16 cellular contexts compared by ENCODE assay signal in genomic region chr15:41443275-41443674, GRCh38. TPM values are rescaled to one million over a fixed set of nuclear protein-coding genes. Genes with fewer than 3 reads are reported as not detected.
A peak's percentile ranks its signal among the peaks of the same experiment; 100 is the strongest.
DNase-seq lines count a peak whose midpoint lies in the region; ATAC-seq, FAIRE-seq and TF ChIP-seq lines count a peak whose summit lies in the region.
"Had no signal": no experiment of that assay in that cellular context is flagged by ENCODE, and none has a peak within 500 bp of the region (broad histone marks: within the 10 kb centered on the region; RNA-seq: fewer than 3 reads in every experiment).

No MANE protein-coding gene starts in this region.

- H3K27me3 ChIP-seq in CD4-positive, alpha-beta memory T cell (ENCODE audit: insufficient read depth, low read length) = no peaks in the 10 kb centered on the region
- H3K27me3 ChIP-seq in K562 (ENCODE audit: control insufficient read depth in 2 of 2, insufficient read depth in 2 of 2, low read length in 2 of 2) = no peaks in the 10 kb centered on the region

- intact Hi-C loops in activated CD8-positive, alpha-beta T cell treated with anti-CD3 and anti-CD28 coated beads for 36 hours (cut with micrococcal nuclease) = no loop called here
- intact Hi-C loops in CD4-positive, alpha-beta memory T cell (cut with micrococcal nuclease) = no loop called here
- intact Hi-C loops in K562 (cut with micrococcal nuclease) = no loop called here

- H3K27ac ChIP-seq in CD4-positive, alpha-beta memory T cell (ENCODE audit: low read depth, low read length) = no peak overlapping the region
- no peak overlapping the region for H3K27ac ChIP-seq in K562 (ENCODE audit: extremely low read depth, low read depth, low read length)
- H3K27ac ChIP-seq: C4-2B, KMS-11 had no signal

- H3K9me3 ChIP-seq in CD4-positive, alpha-beta memory T cell (ENCODE audit: control insufficient read depth in 1 of 2, low read length in 2 of 2) = no peaks in the 10 kb centered on the region
- H3K9me3 ChIP-seq in K562 (replicated peaks; ENCODE audit: control insufficient read depth, insufficient read depth, low read depth, low read length) = no peaks in the 10 kb centered on the region

- no peak for FAIRE-seq in K562 (lab: Jason Lieb, UNC)
- FAIRE-seq: H1 had no signal

- no peak overlapping the region for H3K4me3 Mint-ChIP-seq in activated CD8-positive, alpha-beta T cell treated with anti-CD3 and anti-CD28 coated beads, Interleukin-2, amount 10 ng/mL, durations not matched to agents 7 days and 5 days
- no peak overlapping the region for H3K4me3 Mint-ChIP-seq in activated CD8-positive, alpha-beta T cell treated with anti-CD3 and anti-CD28 coated beads for 36 hours
- H3K4me3 Mint-ChIP-seq in CD4-positive, alpha-beta memory T cell = peak overlapping the region in 1 of 8 donors; percentile 17

- no peak overlapping the region for H3K9ac ChIP-seq in K562 (ENCODE audit: insufficient read depth in 1 of 2, low read depth in 2 of 2, low read length in 2 of 2)
- H3K9ac ChIP-seq: KMS-11 had no signal

- peaks cover 19% of the 10 kb centered on the region for H3K4me1 Mint-ChIP-seq in activated CD8-positive, alpha-beta T cell treated with anti-CD3 and anti-CD28 coated beads, Interleukin-2, amount 10 ng/mL, durations not matched to agents 7 days and 5 days (ENCODE audit: low read depth)
- peaks cover 8% of the 10 kb centered on the region for H3K4me1 Mint-ChIP-seq in activated CD8-positive, alpha-beta T cell treated with anti-CD3 and anti-CD28 coated beads for 36 hours (ENCODE audit: low read depth)
- H3K4me1 Mint-ChIP-seq in CD4-positive, alpha-beta memory T cell = peaks cover 10 to 21% (median 16%) of the 10 kb centered on the region in 4 donors

- peaks cover 13% of the 10 kb centered on the region for H3K4me1 ChIP-seq in CD4-positive, alpha-beta memory T cell (ENCODE audit: insufficient read depth, low read length)
- H3K4me1 ChIP-seq in K562 (replicated peaks in 1 of 2; ENCODE audit: control insufficient read depth in 2 of 2, insufficient read depth in 2 of 2, low read length in 2 of 2) = peaks cover 0 to 2% of the 10 kb centered on the region in 2 experiments; a peak in 2 of 5 replicates

- no peak for TF ChIP-seq POLR2A in K562 (conservative IDR thresholded peaks at IDR 0.05)

- H2AFZ ChIP-seq in K562 (ENCODE audit: low read depth, low read length) = no peak overlapping the region

- H3K4me3 ChIP-seq in CD4-positive, alpha-beta memory T cell (ENCODE audit: low read length in 2 of 2) = no peak overlapping the region
- no peak overlapping the region for H3K4me3 ChIP-seq in K562

- no peaks in the 10 kb centered on the region for H3K36me3 ChIP-seq in CD4-positive, alpha-beta memory T cell (ENCODE audit: insufficient read depth, low read length)
- H3K36me3 ChIP-seq in K562 (ENCODE audit: control insufficient read depth, insufficient read depth, low read length) = peaks cover 59% of the 10 kb centered on the region

- H3K36me3 Mint-ChIP-seq in activated CD8-positive, alpha-beta T cell treated with anti-CD3 and anti-CD28 coated beads, Interleukin-2, amount 10 ng/mL, durations not matched to agents 7 days and 5 days (ENCODE audit: low read depth) = peaks cover 22% of the 10 kb centered on the region
- peaks cover 17% of the 10 kb centered on the region for H3K36me3 Mint-ChIP-seq in activated CD8-positive, alpha-beta T cell treated with anti-CD3 and anti-CD28 coated beads for 36 hours (ENCODE audit: low read depth)
- peaks cover 27 to 37% of the 10 kb centered on the region in 2 donors for H3K36me3 Mint-ChIP-seq in CD4-positive, alpha-beta memory T cell

- TF ChIP-seq RAD21 in K562 (CRISPR knock-in tag; conservative IDR thresholded peaks at IDR 0.05 in 1 of 2, IDR thresholded peaks at IDR 0.05 in 1 of 2) = no peak

- peak; percentile 51 for DNase-seq in activated CD8-positive, alpha-beta T cell treated with anti-CD3 and anti-CD28 coated beads, Interleukin-2, amount 10 ng/mL, durations not matched to agents 7 days and 5 days
- DNase-seq in activated CD8-positive, alpha-beta T cell treated with anti-CD3 and anti-CD28 coated beads for 36 hours = no peak
- no peak for DNase-seq in CD4-positive, alpha-beta memory T cell
- DNase-seq in SW480 (ENCODE audit: low spot score) (peak; percentile 7), K562 (ENCODE audit: extremely low read depth in 1 of 4, low spot score in 3 of 4) (no peak), NCI-H1048 (lab: John Stamatoyannopoulos, UW) (no peak), SK-N-DZ (ENCODE audit: low spot score) (no peak), NCI-H128 (lab: John Stamatoyannopoulos, UW; ENCODE audit: unreplicated experiment) (no peak)
- DNase-seq: NCI-H146, NCI-H2081 treated with DMSO at 0.1 percent for 48 hours, NCI-H510A treated with DMSO at 0.1 percent for 48 hours, NCI-H82, PC-3 had no signal

- in situ Hi-C loops in K562 (cut with MboI) = no loop called here

- TF ChIP-seq EP300 in K562 (IDR thresholded peaks at IDR 0.05; ENCODE audit: low read length) = no peak

- H3K27me3 Mint-ChIP-seq in activated CD8-positive, alpha-beta T cell treated with anti-CD3 and anti-CD28 coated beads, Interleukin-2, amount 10 ng/mL, durations not matched to agents 7 days and 5 days (ENCODE audit: low read depth) = no peaks in the 10 kb centered on the region
- no peaks in the 10 kb centered on the region for H3K27me3 Mint-ChIP-seq in activated CD8-positive, alpha-beta T cell treated with anti-CD3 and anti-CD28 coated beads for 36 hours
- no peaks in the 10 kb centered on the region for H3K27me3 Mint-ChIP-seq in CD4-positive, alpha-beta memory T cell

- POLR2A ChIA-PET in activated CD8-positive, alpha-beta T cell treated with anti-CD3 and anti-CD28 coated beads, Interleukin-2, amount 10 ng/mL, durations not matched to agents 7 days and 5 days (lab: Charles Lee) = interaction anchor here (0.7 to 1.5 kb wide), 3 partner anchors 13 to 1249 kb away, joined by 3 read pairs; no protein-coding TSS in a partner anchor
- POLR2A ChIA-PET in activated CD8-positive, alpha-beta T cell treated with anti-CD3 and anti-CD28 coated beads for 36 hours (lab: Charles Lee) = no interaction called here
- POLR2A ChIA-PET in CD4-positive, alpha-beta memory T cell (lab: Charles Lee; ENCODE audit: partially characterized antibody) = no interaction called here
- POLR2A ChIA-PET in K562 (lab: Yijun Ruan, JAX) = interaction anchor here (0.6 to 2.2 kb wide), 5 partner anchors 9 to 126 kb away, joined by 3 to 7 read pairs (median 3); no protein-coding TSS in a partner anchor

- 80% methylated on average over 1 of the region's 2 CpGs for WGBS in K562 (ENCODE audit: insufficient coverage, low coverage, missing lambda C conversion rate)

- no peaks in the 10 kb centered on the region for H3K9me3 Mint-ChIP-seq in activated CD8-positive, alpha-beta T cell treated with anti-CD3 and anti-CD28 coated beads, Interleukin-2, amount 10 ng/mL, durations not matched to agents 7 days and 5 days (ENCODE audit: insufficient read depth)
- H3K9me3 Mint-ChIP-seq in activated CD8-positive, alpha-beta T cell treated with anti-CD3 and anti-CD28 coated beads for 36 hours = no peaks in the 10 kb centered on the region
- no peaks in the 10 kb centered on the region for H3K9me3 Mint-ChIP-seq in CD4-positive, alpha-beta memory T cell

- TSS peak; percentile 20 for BruUV-seq in K562 (replicated peaks; lab: Mats Ljungman, UMichigan)

- H3K4me2 ChIP-seq in K562 (ENCODE audit: insufficient read depth, low read length) = no peak overlapping the region
- H3K4me2 ChIP-seq: KMS-11 had no signal

- H3K27ac Mint-ChIP-seq in activated CD8-positive, alpha-beta T cell treated with anti-CD3 and anti-CD28 coated beads, Interleukin-2, amount 10 ng/mL, durations not matched to agents 7 days and 5 days = peak overlapping the region; percentile 74
- H3K27ac Mint-ChIP-seq in activated CD8-positive, alpha-beta T cell treated with anti-CD3 and anti-CD28 coated beads for 36 hours = no peak overlapping the region
- H3K27ac Mint-ChIP-seq in CD4-positive, alpha-beta memory T cell = peak overlapping the region in 5 of 7 donors; percentile 15 to 92 (median 44)

- TF ChIP-seq CTCF in activated CD8-positive, alpha-beta T cell treated with anti-CD3 and anti-CD28 coated beads for 36 hours (IDR thresholded peaks at IDR 0.05) = no peak
- no peak for TF ChIP-seq CTCF in K562 (IDR thresholded peaks at IDR 0.05 in 2 of 3, conservative IDR thresholded peaks at IDR 0.05 in 1 of 3; ENCODE audit: insufficient read depth in 2 of 3, low read depth in 1 of 3, low read length in 3 of 3)

- H3K9me1 ChIP-seq in K562 (ENCODE audit: control insufficient read depth, insufficient read depth, low read length) = no peaks in the 10 kb centered on the region

- peak; percentile 86 for ATAC-seq in activated CD8-positive, alpha-beta T cell treated with anti-CD3 and anti-CD28 coated beads, Interleukin-2, amount 10 ng/mL, durations not matched to agents 7 days and 5 days
- ATAC-seq in activated CD8-positive, alpha-beta T cell treated with anti-CD3 and anti-CD28 coated beads for 36 hours = no peak
- no peak for ATAC-seq in K562
- ATAC-seq: PC-3 had no signal

- CTCF ChIA-PET in activated CD8-positive, alpha-beta T cell treated with anti-CD3 and anti-CD28 coated beads, Interleukin-2, amount 10 ng/mL, durations not matched to agents 7 days and 5 days (lab: Charles Lee) = interaction anchor here (1.8 kb wide), 1 partner anchor 22 kb away, joined by 16 read pairs; no protein-coding TSS in a partner anchor
- CTCF ChIA-PET in activated CD8-positive, alpha-beta T cell treated with anti-CD3 and anti-CD28 coated beads for 36 hours (lab: Charles Lee) = interaction anchor here (1.0 to 2.8 kb wide), 2 partner anchors 15 to 22 kb away, joined by 3 to 16 read pairs; no protein-coding TSS in a partner anchor
- CTCF ChIA-PET in CD4-positive, alpha-beta memory T cell (lab: Charles Lee; ENCODE audit: partially characterized antibody) = no interaction called here
- CTCF ChIA-PET in K562 (lab: Yijun Ruan, JAX; ENCODE audit: low intra/inter-chr PET ratio) = no interaction called here

- no peaks in the 10 kb centered on the region; the same call in 1 of the 3 replicates for H3K79me2 ChIP-seq in K562 (ENCODE audit: control insufficient read depth, insufficient read depth, low read length)

- H4K20me1 ChIP-seq in K562 (replicated peaks; ENCODE audit: control insufficient read depth, insufficient read depth, low read length) = no peaks in the 10 kb centered on the region

RNA-seq across cellular contexts. Expression of gene RTF1, which starts 26.4 kb away (rescaled TPM):
- 10 to 100 TPM; 31.0 to 40.7 TPM for total RNA-seq in activated CD8-positive, alpha-beta T cell treated with anti-CD3 and anti-CD28 coated beads, Interleukin-2, amount 10 ng/mL, durations not matched to agents 7 days and 5 days
- 10 to 100 TPM; 26.8 to 30.0 TPM for total RNA-seq in activated CD8-positive, alpha-beta T cell treated with anti-CD3 and anti-CD28 coated beads for 36 hours
- total RNA-seq in CD4-positive, alpha-beta memory T cell = 10 to 100 TPM; 31.9 to 35.9 TPM
- 10 to 100 TPM in 1 of 2 donors, 1 to 10 TPM in 1; 7.4 to 29.6 TPM for polyA plus RNA-seq in CD4-positive, alpha-beta memory T cell
- 19.7 and 32.4 TPM in 2 replicates for total RNA-seq in K562 (2011; cell fraction: chromatin; rRNA removed; ENCODE audit: low replicate concordance)
- 10.7 and 11.7 TPM in 2 replicates for total RNA-seq in K562 (2011; cell fraction: nucleolus; rRNA removed)
- total RNA-seq in K562 (2011; cell fraction: nucleoplasm; rRNA removed) = 18.3 and 24.4 TPM in 2 replicates
- total RNA-seq in K562 (2014; rRNA removed) = 26.4 and 28.7 TPM in 2 replicates
- total RNA-seq in K562 (2014; rRNA removed; fragmentation: Illumina TruSeq; extraction: Trizol) = 28.2 and 31.3 TPM in 2 replicates
- total RNA-seq in K562 (2015; rRNA removed; fragmentation: Illumina TruSeq; extraction: Trizol) = 33.0 and 34.0 TPM in 2 replicates
- 23.3 and 31.5 TPM in 2 replicates for total RNA-seq in K562 (2021)
- 33.4 and 40.7 TPM in 2 replicates for polyA plus RNA-seq in K562 (2011; rRNA removed)
- polyA plus RNA-seq in K562 (2011; cell fraction: cytosol; rRNA removed) = 16.4 and 22.4 TPM in 2 replicates
- polyA plus RNA-seq in K562 (2011; cell fraction: nucleus; rRNA removed) = 8.8 and 15.8 TPM in 2 replicates
- polyA plus RNA-seq in K562 (2012) = 23.4 and 24.7 TPM in 2 replicates
- 40.4 and 45.4 TPM in 2 replicates for polyA plus RNA-seq in K562 (2014; fragmentation: Illumina TruSeq; extraction: Trizol)
- polyA plus RNA-seq in K562 (2014; fragmentation: Nextera tagmentation; extraction: Ambion mirVana) = 1 to 10 TPM; 7.6 to 9.1 TPM
- polyA plus RNA-seq in K562 (2014; rRNA removed) = 45.4 and 69.5 TPM in 2 replicates
- polyA minus RNA-seq in K562 (2011; rRNA and poly(A)+ RNA removed) = 25.8 and 26.4 TPM in 2 replicates
- 15.7 and 20.6 TPM in 2 replicates for polyA minus RNA-seq in K562 (2011; cell fraction: cytosol; rRNA and poly(A)+ RNA removed)
- polyA minus RNA-seq in K562 (2011; cell fraction: nucleus; rRNA and poly(A)+ RNA removed) = 4.0 and 7.9 TPM in 2 replicates
- polyA plus RNA-seq in SK-N-DZ (2014; cell fraction: cytosol; rRNA removed) = 40.4 and 47.2 TPM in 2 replicates
- polyA plus RNA-seq in SK-N-DZ (2014; cell fraction: nucleus; rRNA removed) = 18.3 and 37.0 TPM in 2 replicates

RNA-seq across cellular contexts. Expression of gene NDUFAF1, which starts 41.0 kb away (rescaled TPM):
- 10 to 100 TPM; 11.4 to 13.6 TPM for total RNA-seq in activated CD8-positive, alpha-beta T cell treated with anti-CD3 and anti-CD28 coated beads, Interleukin-2, amount 10 ng/mL, durations not matched to agents 7 days and 5 days
- total RNA-seq in activated CD8-positive, alpha-beta T cell treated with anti-CD3 and anti-CD28 coated beads for 36 hours = 10 to 100 TPM; 17.7 to 19.2 TPM
- 10 to 100 TPM; 14.2 to 15.8 TPM for total RNA-seq in CD4-positive, alpha-beta memory T cell
- polyA plus RNA-seq in CD4-positive, alpha-beta memory T cell = 10 to 100 TPM; 19.1 to 23.9 TPM
- total RNA-seq in K562 (2011; cell fraction: chromatin; rRNA removed; ENCODE audit: low replicate concordance) = 23.9 and 33.1 TPM in 2 replicates
- total RNA-seq in K562 (2011; cell fraction: nucleolus; rRNA removed) = 16.5 and 17.4 TPM in 2 replicates
- total RNA-seq in K562 (2011; cell fraction: nucleoplasm; rRNA removed) = 17.2 and 25.4 TPM in 2 replicates
- total RNA-seq in K562 (2014; rRNA removed) = 38.1 and 44.9 TPM in 2 replicates
- 43.5 and 53.1 TPM in 2 replicates for total RNA-seq in K562 (2014; rRNA removed; fragmentation: Illumina TruSeq; extraction: Trizol)
- 33.7 and 36.2 TPM in 2 replicates for total RNA-seq in K562 (2015; rRNA removed; fragmentation: Illumina TruSeq; extraction: Trizol)
- total RNA-seq in K562 (2021) = 28.7 and 29.5 TPM in 2 replicates
- polyA plus RNA-seq in K562 (2011; rRNA removed) = 28.9 and 45.0 TPM in 2 replicates
- 10.9 and 23.7 TPM in 2 replicates for polyA plus RNA-seq in K562 (2011; cell fraction: cytosol; rRNA removed)
- polyA plus RNA-seq in K562 (2011; cell fraction: nucleus; rRNA removed) = 4.9 and 9.6 TPM in 2 replicates
- polyA plus RNA-seq in K562 (2012) = 16.8 and 35.5 TPM in 2 replicates
- polyA plus RNA-seq in K562 (2014; fragmentation: Illumina TruSeq; extraction: Trizol) = 33.2 and 40.6 TPM in 2 replicates
- polyA plus RNA-seq in K562 (2014; fragmentation: Nextera tagmentation; extraction: Ambion mirVana) = 10 to 100 TPM; 87.0 to 93.4 TPM
- 46.8 TPM in 2 replicates for polyA plus RNA-seq in K562 (2014; rRNA removed)
- 22.6 and 24.8 TPM in 2 replicates for polyA minus RNA-seq in K562 (2011; rRNA and poly(A)+ RNA removed)
- polyA minus RNA-seq in K562 (2011; cell fraction: cytosol; rRNA and poly(A)+ RNA removed) = 7.1 and 8.2 TPM in 2 replicates
- 3.8 and 10.8 TPM in 2 replicates for polyA minus RNA-seq in K562 (2011; cell fraction: nucleus; rRNA and poly(A)+ RNA removed)
- 29.6 and 33.2 TPM in 2 replicates for polyA plus RNA-seq in SK-N-DZ (2014; cell fraction: cytosol; rRNA removed)
- 13.4 and 16.9 TPM in 2 replicates for polyA plus RNA-seq in SK-N-DZ (2014; cell fraction: nucleus; rRNA removed)

RNA-seq across cellular contexts. Expression of gene ITPKA, which starts 50.4 kb away (rescaled TPM):
- total RNA-seq in activated CD8-positive, alpha-beta T cell treated with anti-CD3 and anti-CD28 coated beads, Interleukin-2, amount 10 ng/mL, durations not matched to agents 7 days and 5 days = under 1 TPM; 0.24 to 0.29 TPM
- 1 to 10 TPM; 4.7 to 6.1 TPM for total RNA-seq in activated CD8-positive, alpha-beta T cell treated with anti-CD3 and anti-CD28 coated beads for 36 hours
- total RNA-seq in CD4-positive, alpha-beta memory T cell = under 1 TPM in 1 of 2 experiments, not detected in 1; 0.36 TPM
- polyA plus RNA-seq in CD4-positive, alpha-beta memory T cell = under 1 TPM; 0.23 to 0.46 TPM
- total RNA-seq in K562 (2011; cell fraction: chromatin; rRNA removed; ENCODE audit: low replicate concordance) = 9.4 and 24.3 TPM in 2 replicates
- total RNA-seq in K562 (2011; cell fraction: nucleolus; rRNA removed) = 24.0 and 25.1 TPM in 2 replicates
- 8.3 and 12.6 TPM in 2 replicates for total RNA-seq in K562 (2011; cell fraction: nucleoplasm; rRNA removed)
- 68.4 and 72.3 TPM in 2 replicates for total RNA-seq in K562 (2014; rRNA removed)
- 2.4 and 4.5 TPM in 2 replicates for total RNA-seq in K562 (2014; rRNA removed; fragmentation: Illumina TruSeq; extraction: Trizol)
- total RNA-seq in K562 (2015; rRNA removed; fragmentation: Illumina TruSeq; extraction: Trizol) = 11.3 and 13.4 TPM in 2 replicates
- 33.3 and 35.8 TPM in 2 replicates for total RNA-seq in K562 (2021)
- polyA plus RNA-seq in K562 (2011; rRNA removed) = 9.1 and 11.5 TPM in 2 replicates
- polyA plus RNA-seq in K562 (2011; cell fraction: cytosol; rRNA removed) = 14.0 and 24.3 TPM in 2 replicates
- 19.8 and 25.1 TPM in 2 replicates for polyA plus RNA-seq in K562 (2011; cell fraction: nucleus; rRNA removed)
- 18.4 and 67.5 TPM in 2 replicates for polyA plus RNA-seq in K562 (2012)
- 4.0 and 10.5 TPM in 2 replicates for polyA plus RNA-seq in K562 (2014; fragmentation: Illumina TruSeq; extraction: Trizol)
- under 1 TPM; 0.14 to 0.55 TPM for polyA plus RNA-seq in K562 (2014; fragmentation: Nextera tagmentation; extraction: Ambion mirVana)
- 34.4 and 34.8 TPM in 2 replicates for polyA plus RNA-seq in K562 (2014; rRNA removed)
- polyA minus RNA-seq in K562 (2011; rRNA and poly(A)+ RNA removed) = 2.2 and 6.8 TPM in 2 replicates
- polyA minus RNA-seq in K562 (2011; cell fraction: cytosol; rRNA and poly(A)+ RNA removed) = 12.3 and 17.9 TPM in 2 replicates
- 7.7 and 8.9 TPM in 2 replicates for polyA minus RNA-seq in K562 (2011; cell fraction: nucleus; rRNA and poly(A)+ RNA removed)
- polyA plus RNA-seq in SK-N-DZ (2014; cell fraction: cytosol; rRNA removed) = 2.3 and 2.4 TPM in 2 replicates
- polyA plus RNA-seq in SK-N-DZ (2014; cell fraction: nucleus; rRNA removed) = 3.8 and 7.2 TPM in 2 replicates

Comparison
In these comparisons a context has a peak if more than half of its experiments do, and no peak if none do; other contexts are left out.
1. DNase-seq: peak in activated CD8-positive, alpha-beta T cell treated with anti-CD3 and anti-CD28 coated beads, Interleukin-2, amount 10 ng/mL, durations not matched to agents 7 days and 5 days (single experiment) and SW480 (single experiment); none in activated CD8-positive, alpha-beta T cell treated with anti-CD3 and anti-CD28 coated beads for 36 hours (single experiment), CD4-positive, alpha-beta memory T cell (0 of 5), K562 (0 of 4), NCI-H1048 (single experiment), SK-N-DZ (single experiment) and NCI-H128 (single experiment).
2. POLR2A ChIA-PET loops: an anchor here in activated CD8-positive, alpha-beta T cell treated with anti-CD3 and anti-CD28 coated beads, Interleukin-2, amount 10 ng/mL, durations not matched to agents 7 days and 5 days (0.7 to 1.5 kb wide) and K562 (0.6 to 2.2 kb wide); none called in activated CD8-positive, alpha-beta T cell treated with anti-CD3 and anti-CD28 coated beads for 36 hours and CD4-positive, alpha-beta memory T cell.
3. CTCF ChIA-PET loops: an anchor here in activated CD8-positive, alpha-beta T cell treated with anti-CD3 and anti-CD28 coated beads, Interleukin-2, amount 10 ng/mL, durations not matched to agents 7 days and 5 days (1.8 kb wide) and activated CD8-positive, alpha-beta T cell treated with anti-CD3 and anti-CD28 coated beads for 36 hours (1.0 to 2.8 kb wide); none called in CD4-positive, alpha-beta memory T cell and K562.